ENCODE assay signal across 8 cellular contexts in genomic region chr6:151808331-151809241, GRCh38. TPM values are rescaled to one million over a fixed set of nuclear protein-coding genes. Genes with fewer than 3 reads are reported as not detected.
DNase-seq lines count a peak whose midpoint lies in the region; TF ChIP-seq lines count a peak whose summit lies in the region.

No MANE protein-coding gene starts in this region.

- intact Hi-C loops in CD4-positive, alpha-beta memory T cell (cut with micrococcal nuclease): no loop called here
- intact Hi-C loops in esophagus muscularis mucosa (cut with DNase I): no loop called here

- H3K4me3 Mint-ChIP-seq in CD4-positive, alpha-beta memory T cell: peak overlapping the region; percentile 32 to 80 (median 71)
- H3K4me3 Mint-ChIP-seq in HFFc6: no peak overlapping the region

- H3K9me3 ChIP-seq in CD4-positive, alpha-beta memory T cell (ENCODE audit: control insufficient read depth in 1 of 2, low read length in 2 of 2): no peaks in the 10 kb centered on the region
- H3K9me3 ChIP-seq in MM.1S (replicated peaks; ENCODE audit: insufficient read depth, low read length) (no peaks in the 10 kb centered on the region), esophagus muscularis mucosa (no peaks in the 10 kb centered on the region), osteoblast (ENCODE audit: low read depth, low read length) (no peaks in the 10 kb centered on the region)

- 0 out of 2 replicates have a peak, but pooled peaks cover 3% of the 10 kb centered on the region for H3F3A ChIP-seq in MM.1S (ENCODE audit: insufficient read depth, low read length)

- no peaks in the 10 kb centered on the region for H3K36me3 Mint-ChIP-seq in CD4-positive, alpha-beta memory T cell
- 0 out of 2 replicates have a peak, but pooled peaks cover 3% of the 10 kb centered on the region for H3K36me3 Mint-ChIP-seq in HFFc6 (ENCODE audit: low read depth)

- TF ChIP-seq POLR2A in esophagus muscularis mucosa (IDR thresholded peaks at IDR 0.05; ENCODE audit: low read depth): no peak

- H3K9me3 Mint-ChIP-seq in CD4-positive, alpha-beta memory T cell: peaks cover 0 to 2% (median 0%) of the 10 kb centered on the region in 8 donors
- H3K9me3 Mint-ChIP-seq in HFFc6: peaks cover 3% of the 10 kb centered on the region; the same call in 1 of the 2 replicates

- no peak overlapping the region for H3K27ac ChIP-seq in CD4-positive, alpha-beta memory T cell (ENCODE audit: low read depth, low read length)
- H3K27ac ChIP-seq in MM.1S (ENCODE audit: low read length): no peak overlapping the region
- no peak overlapping the region for H3K27ac ChIP-seq in esophagus muscularis mucosa (replicated peaks in 1 of 4)
- no peak overlapping the region for H3K27ac ChIP-seq in osteoblast (ENCODE audit: low read depth, low read length)

- no peaks in the 10 kb centered on the region for H3K36me3 ChIP-seq in CD4-positive, alpha-beta memory T cell (ENCODE audit: insufficient read depth, low read length)
- H3K36me3 ChIP-seq in MM.1S (replicated peaks; ENCODE audit: insufficient read depth, low read length) (no peaks in the 10 kb centered on the region), esophagus muscularis mucosa (no peaks in the 10 kb centered on the region), osteoblast (ENCODE audit: insufficient read depth, low read length) (no peaks in the 10 kb centered on the region)

- POLR2A ChIA-PET in CD4-positive, alpha-beta memory T cell (lab: Charles Lee; ENCODE audit: partially characterized antibody): no interaction called here

- H3K79me2 ChIP-seq in MM.1S (ENCODE audit: low read length) (no peaks in the 10 kb centered on the region), osteoblast (ENCODE audit: insufficient read depth, low read length) (no peaks in the 10 kb centered on the region)

- no peaks in the 10 kb centered on the region for H3K9me2 ChIP-seq in MM.1S (replicated peaks; ENCODE audit: insufficient read depth, low read length)

- peak overlapping the region; percentile 61; the same call in 1 of the 2 replicates for H3K9ac ChIP-seq in MM.1S (ENCODE audit: low read length)

- H3K4me1 Mint-ChIP-seq in CD4-positive, alpha-beta memory T cell: peaks cover 5 to 15% (median 7%) of the 10 kb centered on the region in 4 donors
- H3K4me1 Mint-ChIP-seq in HFFc6 (ENCODE audit: low read depth): peaks cover 6% of the 10 kb centered on the region

- H3K27me3 ChIP-seq in CD4-positive, alpha-beta memory T cell (ENCODE audit: insufficient read depth, low read length): peaks cover 13% of the 10 kb centered on the region
- H3K27me3 ChIP-seq in MM.1S (replicated peaks; ENCODE audit: insufficient read depth, low read length) (no peaks in the 10 kb centered on the region), esophagus muscularis mucosa (peaks cover 5 to 42% (median 15%) of the 10 kb centered on the region in 4 donors), osteoblast (ENCODE audit: insufficient read depth, low read length) (no peaks in the 10 kb centered on the region)

- H3K4me2 ChIP-seq in MM.1S (ENCODE audit: low read depth, low read length): peak overlapping the region; percentile 83
- no peak overlapping the region for H3K4me2 ChIP-seq in osteoblast (ENCODE audit: insufficient read depth, low read length)

- H2AFZ ChIP-seq in MM.1S (ENCODE audit: low read length) (0 out of 2 replicates have a peak overlapping the region, but pooled peaks have one; percentile 38), osteoblast (ENCODE audit: low read length) (no peak overlapping the region)

- no peak for TF ChIP-seq EP300 in esophagus muscularis mucosa (IDR thresholded peaks at IDR 0.05)

- H3K27me3 Mint-ChIP-seq in CD4-positive, alpha-beta memory T cell: peaks cover 25 to 30% of the 10 kb centered on the region in 2 donors
- peaks cover 23% of the 10 kb centered on the region for H3K27me3 Mint-ChIP-seq in HFFc6 (ENCODE audit: insufficient read depth)

- no peak overlapping the region for H3K27ac Mint-ChIP-seq in CD4-positive, alpha-beta memory T cell
- H3K27ac Mint-ChIP-seq in HFFc6: no peak overlapping the region

- H3K4me1 ChIP-seq in CD4-positive, alpha-beta memory T cell (ENCODE audit: insufficient read depth, low read length): peaks cover 9% of the 10 kb centered on the region
- H3K4me1 ChIP-seq in MM.1S (ENCODE audit: low read length) (peaks cover 4% of the 10 kb centered on the region; the same call in 1 of the 2 replicates), esophagus muscularis mucosa (peaks cover 19 to 31% (median 24%) of the 10 kb centered on the region in 4 donors), osteoblast (ENCODE audit: insufficient read depth, low read length) (peaks cover 31% of the 10 kb centered on the region)

- WGBS in esophagus muscularis mucosa: 14% methylated on average over 25 of the region's 67 CpGs

- CTCF ChIA-PET in CD4-positive, alpha-beta memory T cell (lab: Charles Lee; ENCODE audit: partially characterized antibody): interaction anchor here (1.6 kb wide), 1 partner anchor 120 kb away, joined by 3 read pairs; no protein-coding TSS in a partner anchor

- H3K4me3 ChIP-seq in CD4-positive, alpha-beta memory T cell (ENCODE audit: low read length in 2 of 2): no peak overlapping the region
- peak overlapping the region; percentile 63 for H3K4me3 ChIP-seq in MM.1S (ENCODE audit: low read length)
- peak overlapping the region; percentile 51 to 60 (median 52) for H3K4me3 ChIP-seq in esophagus muscularis mucosa
- peak overlapping the region; percentile 69 for H3K4me3 ChIP-seq in osteoblast (ENCODE audit: insufficient read depth, low read length)

- H4K20me1 ChIP-seq in MM.1S (ENCODE audit: insufficient read depth, low read length) (no peaks in the 10 kb centered on the region), osteoblast (ENCODE audit: insufficient read depth, low read length) (no peaks in the 10 kb centered on the region)

- no peak for DNase-seq in CD4-positive, alpha-beta memory T cell
- DNase-seq in MM.1S: peak; percentile 18
- DNase-seq in esophagus muscularis mucosa (ENCODE audit: extremely low spot score): no peak
- DNase-seq in osteoblast (ENCODE audit: insufficient read length, low spot score, missing footprints): no peak
- DNase-seq in stimulated activated naive CD4-positive, alpha-beta T cell treated with Interleukin-2 at 50 U/mL for 16 hours (lab: John Stamatoyannopoulos, UW): no peak
- DNase-seq in GM19240 (ENCODE audit: insufficient read length, low spot score): no peak
- DNase-seq in hypothalamus (lab: John Stamatoyannopoulos, UW): no peak
- no peak for DNase-seq in HFFc6

- no peak for TF ChIP-seq CTCF in MM.1S (IDR thresholded peaks at IDR 0.05; ENCODE audit: low read length)
- no peak for TF ChIP-seq CTCF in esophagus muscularis mucosa (IDR thresholded peaks at IDR 0.05)
- no peak for TF ChIP-seq CTCF in osteoblast (IDR thresholded peaks at IDR 0.05; ENCODE audit: extremely low read depth, low read depth, low read length)
- TF ChIP-seq CTCF in HFFc6 (IDR thresholded peaks at IDR 0.05): no peak

RNA-seq across cellular contexts. Expression of gene ESR1, which starts 1.1 kb away (rescaled TPM):
- total RNA-seq in CD4-positive, alpha-beta memory T cell: 1 to 10 TPM; 3.6 to 6.8 TPM
- 1 to 10 TPM in 1 of 2 donors, under 1 TPM in 1; 0.67 to 1.1 TPM for polyA plus RNA-seq in CD4-positive, alpha-beta memory T cell
- total RNA-seq in esophagus muscularis mucosa (1 to 10 TPM in 2 of 4 donors, under 1 TPM in 2; 0.83 to 1.8 (median 1.3) TPM), osteoblast (2.4 and 3.3 TPM in 2 replicates)
- under 1 TPM; 0.07 to 0.63 (median 0.40) TPM for total RNA-seq in HFFc6 (2021; fragmentation: NEBNext Ultra II Directional; extraction: Animal tissue kit (Norgen Biotek cat#: 25700))

Comparison
In these comparisons a context has a peak if more than half of its experiments do, and no peak if none do; other contexts are left out.
1. H3K4me3 ChIP-seq: peak in MM.1S (single experiment), esophagus muscularis mucosa (4 of 4) and osteoblast (single experiment); none in CD4-positive, alpha-beta memory T cell (0 of 2).